Comparison of ENCODE assay signal across 21 cellular contexts in the genomic region with DNA sequence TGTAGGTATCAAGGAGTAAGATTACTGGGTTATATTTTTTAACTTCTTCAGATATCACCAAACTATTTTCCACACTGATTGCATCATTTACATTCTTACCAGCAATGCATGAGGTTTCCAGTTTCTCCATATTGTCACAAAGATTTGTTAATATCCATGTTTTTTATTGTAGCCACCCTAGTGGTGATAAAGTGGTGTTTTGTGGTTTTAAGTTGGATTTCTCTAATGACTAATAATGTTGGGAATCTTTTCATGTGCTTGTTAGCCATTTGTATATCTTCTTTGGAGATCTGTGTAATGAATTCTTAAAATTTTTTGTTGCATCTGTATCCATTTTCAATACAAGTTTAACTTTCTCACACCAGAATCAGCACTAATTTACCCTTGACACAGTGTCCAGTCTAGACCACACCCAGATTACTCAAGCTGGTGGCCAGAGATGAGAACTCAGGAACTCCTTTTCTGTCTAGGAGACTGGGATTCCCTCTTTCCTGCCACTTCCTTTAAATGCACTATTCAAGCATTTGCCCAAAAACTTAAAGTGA.
DNase-seq lines count a peak whose midpoint lies in the region; ATAC-seq and TF ChIP-seq lines count a peak whose summit lies in the region.
"Had no signal": no experiment of that assay in that cellular context is flagged by ENCODE, and none has a peak within 500 bp of the region (broad histone marks: within the 10 kb centered on the region; RNA-seq: fewer than 3 reads in every experiment).

No MANE protein-coding gene starts in this region.

- H3K4me3 ChIP-seq in RWPE2 (ENCODE audit: severe bottlenecking) (no peak overlapping the region), fibroblast of mammary gland (ENCODE audit: control insufficient read depth, low read depth, low read length) (no peak overlapping the region)
- H3K4me3 ChIP-seq: GM12878, uterus had no signal

- no peak overlapping the region for H3K27ac Mint-ChIP-seq in activated naive CD8-positive, alpha-beta T cell treated with anti-CD3 and anti-CD28 coated beads, Interleukin-2, amount 50 U/mL, for 24 hours
- H3K27ac Mint-ChIP-seq: brain; stimulated activated naive CD8-positive, alpha-beta T cell treated with anti-CD3 and anti-CD28 coated beads, Interleukin-15, amount 100 ng/mL, for 72 hours; WTC11 had no signal

- H3K4me1 Mint-ChIP-seq in activated naive CD8-positive, alpha-beta T cell treated with anti-CD3 and anti-CD28 coated beads, Interleukin-2, amount 50 U/mL, for 24 hours, result no peaks in the 10 kb centered on the region
- H3K4me1 Mint-ChIP-seq: brain; stimulated activated naive CD8-positive, alpha-beta T cell treated with anti-CD3 and anti-CD28 coated beads, Interleukin-15, amount 100 ng/mL, for 72 hours; WTC11 had no signal

- H3K9me3 ChIP-seq in RWPE2 (ENCODE audit: severe bottlenecking), result no peaks in the 10 kb centered on the region
- H3K9me3 ChIP-seq: uterus had no signal

- ATAC-seq in RWPE2 (ENCODE audit: low read depth) (peak; percentile 59; the same call in 2 of the 3 replicates), GM21526 (IDR thresholded peaks at IDR 0.05; ENCODE audit: low FRiP score, unreplicated experiment) (no peak)
- no peak for ATAC-seq in activated naive CD8-positive, alpha-beta T cell treated with anti-CD3 and anti-CD28 coated beads, Interleukin-2, amount 50 U/mL, for 24 hours
- ATAC-seq: GM12878; stimulated activated naive CD8-positive, alpha-beta T cell treated with anti-CD3 and anti-CD28 coated beads, Interleukin-15, amount 100 ng/mL, for 72 hours; WTC11 had no signal

- no peak for TF ChIP-seq CTCF in RWPE2 (IDR thresholded peaks at IDR 0.05; ENCODE audit: poor library complexity, severe bottlenecking)
- TF ChIP-seq CTCF in fibroblast of mammary gland (conservative IDR thresholded peaks at IDR 0.05; ENCODE audit: control insufficient read depth, insufficient read depth, low read depth, low read length), result peak; percentile 8

- DNase-seq in GM03348 (ENCODE audit: low spot score), result peak; percentile 57
- DNase-seq in RWPE2 (ENCODE audit: low spot score), result no peak
- peak; percentile 78 for DNase-seq in fibroblast of mammary gland (ENCODE audit: low read depth)
- peak; percentile 23 for DNase-seq in renal cortical epithelial cell (ENCODE audit: low read depth)
- DNase-seq in NCI-H1436 treated with DMSO at 0.1 percent for 48 hours (lab: John Stamatoyannopoulos, UW), result no peak
- DNase-seq in activated naive CD8-positive, alpha-beta T cell treated with anti-CD3 and anti-CD28 coated beads, Interleukin-2, amount 50 U/mL, for 24 hours, result no peak
- no peak for DNase-seq in MV-4-11 (lab: John Stamatoyannopoulos, UW)
- DNase-seq: activated gamma-delta T cell treated with Interleukin-2 at 50 U/mL for 16 hours; effector CD8-positive, alpha-beta T cell; H7; islet precursor cell; KG1; NCI-H510A; stimulated activated naive CD8-positive, alpha-beta T cell treated with anti-CD3 and anti-CD28 coated beads, Interleukin-15, amount 100 ng/mL, for 72 hours; uterus had no signal

- peaks cover 4% of the 10 kb centered on the region for H3K4me1 ChIP-seq in RWPE2 (ENCODE audit: insufficient read depth, poor library complexity, severe bottlenecking)
- H3K4me1 ChIP-seq: parathyroid adenoma, uterus had no signal

- no peak overlapping the region for H3K4me3 Mint-ChIP-seq in activated naive CD8-positive, alpha-beta T cell treated with anti-CD3 and anti-CD28 coated beads, Interleukin-2, amount 50 U/mL, for 24 hours
- H3K4me3 Mint-ChIP-seq: brain; stimulated activated naive CD8-positive, alpha-beta T cell treated with anti-CD3 and anti-CD28 coated beads, Interleukin-15, amount 100 ng/mL, for 72 hours; WTC11 had no signal

- H3K9me3 Mint-ChIP-seq in activated naive CD8-positive, alpha-beta T cell treated with anti-CD3 and anti-CD28 coated beads, Interleukin-2, amount 50 U/mL, for 24 hours, result no peaks in the 10 kb centered on the region

- no peaks in the 10 kb centered on the region for H3K27me3 ChIP-seq in RWPE2 (ENCODE audit: insufficient read depth, poor library complexity, severe bottlenecking)
- H3K27me3 ChIP-seq: uterus had no signal

- H3K36me3 ChIP-seq in RWPE2 (ENCODE audit: low read depth), result no peaks in the 10 kb centered on the region
- H3K36me3 ChIP-seq: uterus had no signal

- H3K36me3 Mint-ChIP-seq in activated naive CD8-positive, alpha-beta T cell treated with anti-CD3 and anti-CD28 coated beads, Interleukin-2, amount 50 U/mL, for 24 hours (ENCODE audit: low read depth), result no peaks in the 10 kb centered on the region
- H3K36me3 Mint-ChIP-seq: brain, WTC11 had no signal

- H3K27ac ChIP-seq in RWPE2 (ENCODE audit: poor library complexity, severe bottlenecking), result no peak overlapping the region
- H3K27ac ChIP-seq: C4-2B, parathyroid adenoma, uterus had no signal

- no peaks in the 10 kb centered on the region for H3K27me3 Mint-ChIP-seq in activated naive CD8-positive, alpha-beta T cell treated with anti-CD3 and anti-CD28 coated beads, Interleukin-2, amount 50 U/mL, for 24 hours
- H3K27me3 Mint-ChIP-seq: brain; stimulated activated naive CD8-positive, alpha-beta T cell treated with anti-CD3 and anti-CD28 coated beads, Interleukin-15, amount 100 ng/mL, for 72 hours had no signal

Comparison
In these comparisons a context has a peak if more than half of its experiments do, and no peak if none do; other contexts are left out.
1. DNase-seq: peak in GM03348 (single experiment), fibroblast of mammary gland (single experiment) and renal cortical epithelial cell (single experiment); none in RWPE2 (single experiment), NCI-H1436 treated with DMSO at 0.1 percent for 48 hours (single experiment), activated naive CD8-positive, alpha-beta T cell treated with anti-CD3 and anti-CD28 coated beads, Interleukin-2, amount 50 U/mL, for 24 hours (single experiment) and MV-4-11 (single experiment).